In the genomic region with DNA sequence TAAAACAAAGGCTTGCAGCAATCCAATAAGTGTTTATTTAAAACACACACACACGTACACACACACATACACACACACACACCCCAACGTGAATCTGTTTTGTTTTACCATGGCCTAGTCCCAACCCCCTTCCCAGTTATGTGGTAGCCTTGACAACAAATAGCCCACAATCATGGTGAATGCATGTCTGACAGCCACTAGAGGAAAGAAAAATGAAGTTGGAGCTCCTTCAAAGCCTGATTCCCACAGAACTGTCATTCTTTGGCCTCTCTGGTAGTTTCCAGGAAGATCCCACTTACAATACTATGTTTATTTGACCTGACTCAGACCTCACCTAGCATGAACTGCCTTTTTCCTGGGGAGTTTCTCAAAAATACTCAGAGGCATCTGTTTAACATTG, we compare ENCODE assay signal across 12 cellular contexts.
DNase-seq lines count a peak whose midpoint lies in the region; ATAC-seq and TF ChIP-seq lines count a peak whose summit lies in the region.
"Had no signal": no experiment of that assay in that cellular context is flagged by ENCODE, and none has a peak within 500 bp of the region (broad histone marks: within the 10 kb centered on the region; RNA-seq: fewer than 3 reads in every experiment).

No MANE protein-coding gene starts in this region.

- ATAC-seq in IMR-90 (ENCODE audit: low read depth) (peak; percentile 51), left lung (peak; percentile 49)

- H4K91ac ChIP-seq in IMR-90 (ENCODE audit: insufficient read depth, low read depth, low read length) = no peak overlapping the region

- no peak overlapping the region for H3K23ac ChIP-seq in IMR-90 (ENCODE audit: low read depth, low read length)

- no peak overlapping the region for H3K4me3 ChIP-seq in AG10803 (ENCODE audit: low read length)
- no peak overlapping the region for H3K4me3 ChIP-seq in IMR-90 (ENCODE audit: insufficient read depth, low read depth, low read length)
- no peak overlapping the region for H3K4me3 ChIP-seq in choroid plexus epithelial cell (ENCODE audit: low read depth, low read length)
- no peak overlapping the region for H3K4me3 ChIP-seq in left lung

- H3K18ac ChIP-seq in IMR-90 (ENCODE audit: low read depth, low read length) = no peak overlapping the region; the same call in 1 of the 2 replicates

- H3K9ac ChIP-seq in IMR-90 (ENCODE audit: low read depth, low read length) = no peak overlapping the region

- 0 out of 2 replicates have a peak, but pooled peaks cover 2% of the 10 kb centered on the region for H3K9me1 ChIP-seq in IMR-90 (ENCODE audit: insufficient read depth, low read length)

- H3K14ac ChIP-seq in IMR-90 (replicated peaks; ENCODE audit: low read depth, low read length) = 0 out of 2 replicates have a peak overlapping the region, but pooled peaks have one; percentile 40

- H3K4me1 ChIP-seq in IMR-90 (ENCODE audit: control insufficient read depth, insufficient read depth, low read length) (peaks cover 3% of the 10 kb centered on the region; the same call in 1 of the 2 replicates), left lung (no peaks in the 10 kb centered on the region)

- POLR2A ChIA-PET in IMR-90 (lab: Charles Lee; ENCODE audit: unreplicated experiment) = no interaction called here

- in situ Hi-C loops in IMR-90 (cut with MboI; ENCODE audit: low sequenced_read_pairs) = no loop called here

- no peaks in the 10 kb centered on the region for H4K20me1 ChIP-seq in IMR-90 (ENCODE audit: insufficient read depth, low read length)

- no CpG with 5 or more reads among the region's 2 CpGs for WGBS in IMR-90 (ENCODE audit: extremely low coverage in 2 of 2, insufficient read length in 1 of 2), 2 experiments

- H3K36me3 ChIP-seq in IMR-90 (ENCODE audit: control insufficient read depth, insufficient read depth, low read length) = peaks cover 3% of the 10 kb centered on the region; the same call in 1 of the 2 replicates
- peaks cover 0 to 52% of the 10 kb centered on the region in 2 donors for H3K36me3 ChIP-seq in left lung

- no peak for TF ChIP-seq POLR2A in IMR-90 (IDR thresholded peaks at IDR 0.05; ENCODE audit: low read depth, low read length)

- H3K27me3 ChIP-seq in IMR-90 (ENCODE audit: control insufficient read depth, insufficient read depth, low read length) (no peaks in the 10 kb centered on the region), left lung (no peaks in the 10 kb centered on the region)

- no peak overlapping the region for H3K56ac ChIP-seq in IMR-90 (ENCODE audit: extremely low read depth, insufficient read depth, low read length)

- intact Hi-C loops in IMR-90 (cut with micrococcal nuclease) = no loop called here
- intact Hi-C loops in left lung (cut with DNase I) = no loop called here

- TF ChIP-seq CTCF in AG10803 (conservative IDR thresholded peaks at IDR 0.05; ENCODE audit: low read length) = no peak
- TF ChIP-seq CTCF in IMR-90 (conservative IDR thresholded peaks at IDR 0.05; ENCODE audit: low read depth, low read length) = no peak
- no peak for TF ChIP-seq CTCF in choroid plexus epithelial cell (conservative IDR thresholded peaks at IDR 0.05; ENCODE audit: low read depth, low read length)
- no peak for TF ChIP-seq CTCF in left lung (IDR thresholded peaks at IDR 0.05)

- no peak overlapping the region for H2BK20ac ChIP-seq in IMR-90 (ENCODE audit: low read depth, low read length)

- CTCF ChIA-PET in IMR-90 (lab: Yijun Ruan, JAX) = interaction anchor here (1.2 kb wide), 1 partner anchor 242 kb away, joined by 4 read pairs; no protein-coding TSS in a partner anchor

- H2AFZ ChIP-seq in IMR-90 (replicated peaks; ENCODE audit: low read length, poor library complexity) = no peak overlapping the region

- no peak overlapping the region for H4K8ac ChIP-seq in IMR-90 (ENCODE audit: low read depth in 2 of 2, low read length in 2 of 2)

- H3K27ac ChIP-seq in IMR-90 (ENCODE audit: insufficient read depth, low read length) (no peak overlapping the region), left lung (no peak overlapping the region)
- H3K27ac ChIP-seq: C4-2B had no signal

- H2BK5ac ChIP-seq in IMR-90 (ENCODE audit: low read depth, low read length, poor library complexity, severe bottlenecking) = peak overlapping the region; percentile 1

- no peak overlapping the region for H4K5ac ChIP-seq in IMR-90 (ENCODE audit: low read depth, low read length)

- no peaks in the 10 kb centered on the region for H3K79me1 ChIP-seq in IMR-90 (ENCODE audit: low read depth in 1 of 2, low read length in 2 of 2)

- H3K9me3 ChIP-seq in IMR-90 (ENCODE audit: control insufficient read depth, insufficient read depth, low read length) = peaks cover 4% of the 10 kb centered on the region
- H3K9me3 ChIP-seq in left lung = peaks cover 0 to 27% of the 10 kb centered on the region in 2 donors

- H2BK15ac ChIP-seq in IMR-90 (ENCODE audit: low read depth, low read length) = no peak overlapping the region

- no peak overlapping the region for H2AK9ac ChIP-seq in IMR-90 (replicated peaks; ENCODE audit: low read depth, low read length, poor library complexity)

- TF ChIP-seq RAD21 in IMR-90 (IDR thresholded peaks at IDR 0.05; ENCODE audit: low read length) = no peak

- no peak overlapping the region for H2BK120ac ChIP-seq in IMR-90 (ENCODE audit: low read depth, low read length)

- H3K4me2 ChIP-seq in IMR-90 (ENCODE audit: low read depth, low read length) = no peak overlapping the region

- DNase-seq in AG10803 (ENCODE audit: low read depth) (peak; percentile 87), IMR-90 (peak; percentile 44), choroid plexus epithelial cell (ENCODE audit: low read depth) (peak; percentile 86), left lung (no peak), T1000 (lab: John Stamatoyannopoulos, UW) (no peak), GM19240 (ENCODE audit: insufficient read length, low spot score) (no peak), epidermal melanocyte (ENCODE audit: insufficient read length, low spot score) (no peak), NCI-H1105 (lab: John Stamatoyannopoulos, UW) (no peak)
- DNase-seq: Kasumi-1, left cardiac atrium, T-helper 9 cell had no signal

- BruUV-seq in IMR-90 (replicated peaks; lab: Mats Ljungman, UMichigan) = no TSS peak

- H3K4ac ChIP-seq in IMR-90 (ENCODE audit: low read depth, low read length) = no peak overlapping the region

- dilution Hi-C loops in IMR-90 (cut with HindIII; ENCODE audit: low sequenced_read_pairs, unreplicated experiment) = no loop called here

- H2AK5ac ChIP-seq in IMR-90 (ENCODE audit: low read depth, low read length) = no peak overlapping the region

TF ChIP-seq in IMR-90, 13 proteins besides CTCF, POLR2A, EP300 and RAD21:
- TF ChIP-seq FOS (IDR thresholded peaks at IDR 0.05; ENCODE audit: low read depth, low read length) (no peak), CHD1 (IDR thresholded peaks at IDR 0.05; ENCODE audit: low read depth, low read length) (no peak), SMC3 (IDR thresholded peaks at IDR 0.05; ENCODE audit: low read depth, low read length) (no peak), MAZ (IDR thresholded peaks at IDR 0.05; ENCODE audit: borderline replicate concordance, low read depth, low read length) (no peak), BHLHE40 (IDR thresholded peaks at IDR 0.05; ENCODE audit: low read depth, low read length) (no peak), RFX5 (IDR thresholded peaks at IDR 0.05; ENCODE audit: low read depth, low read length) (no peak), MXI1 (IDR thresholded peaks at IDR 0.05; ENCODE audit: borderline replicate concordance, low read depth, low read length) (no peak), NFE2L2 (IDR thresholded peaks at IDR 0.05; ENCODE audit: low read depth, low read length) (no peak), RCOR1 (IDR thresholded peaks at IDR 0.05; ENCODE audit: insufficient replicate concordance, low read length) (no peak), CEBPB (IDR thresholded peaks at IDR 0.05; ENCODE audit: low read depth, low read length) (no peak), MAFK (IDR thresholded peaks at IDR 0.05; ENCODE audit: low read depth, low read length) (no peak)
- TF ChIP-seq, protein P1, sequence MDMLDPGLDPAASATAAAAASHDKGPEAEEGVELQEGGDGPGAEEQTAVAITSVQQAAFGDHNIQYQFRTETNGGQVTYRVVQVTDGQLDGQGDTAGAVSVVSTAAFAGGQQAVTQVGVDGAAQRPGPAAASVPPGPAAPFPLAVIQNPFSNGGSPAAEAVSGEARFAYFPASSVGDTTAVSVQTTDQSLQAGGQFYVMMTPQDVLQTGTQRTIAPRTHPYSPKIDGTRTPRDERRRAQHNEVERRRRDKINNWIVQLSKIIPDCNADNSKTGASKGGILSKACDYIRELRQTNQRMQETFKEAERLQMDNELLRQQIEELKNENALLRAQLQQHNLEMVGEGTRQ (IDR thresholded peaks at IDR 0.05; ENCODE audit: low read depth, low read length) = no peak
- TF ChIP-seq, protein P2, sequence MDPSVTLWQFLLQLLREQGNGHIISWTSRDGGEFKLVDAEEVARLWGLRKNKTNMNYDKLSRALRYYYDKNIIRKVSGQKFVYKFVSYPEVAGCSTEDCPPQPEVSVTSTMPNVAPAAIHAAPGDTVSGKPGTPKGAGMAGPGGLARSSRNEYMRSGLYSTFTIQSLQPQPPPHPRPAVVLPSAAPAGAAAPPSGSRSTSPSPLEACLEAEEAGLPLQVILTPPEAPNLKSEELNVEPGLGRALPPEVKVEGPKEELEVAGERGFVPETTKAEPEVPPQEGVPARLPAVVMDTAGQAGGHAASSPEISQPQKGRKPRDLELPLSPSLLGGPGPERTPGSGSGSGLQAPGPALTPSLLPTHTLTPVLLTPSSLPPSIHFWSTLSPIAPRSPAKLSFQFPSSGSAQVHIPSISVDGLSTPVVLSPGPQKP (IDR thresholded peaks at IDR 0.05; ENCODE audit: borderline replicate concordance, low read depth, low read length) = no peak

Comparison
In these comparisons a context has a peak if more than half of its experiments do, and no peak if none do; other contexts are left out.
1. DNase-seq: peak in AG10803 (single experiment), IMR-90 (single experiment) and choroid plexus epithelial cell (single experiment); none in left lung (0 of 2), T1000 (single experiment), GM19240 (single experiment), epidermal melanocyte (single experiment) and NCI-H1105 (single experiment).